Comparison of ENCODE assay signal across 16 cellular contexts in the genomic region with DNA sequence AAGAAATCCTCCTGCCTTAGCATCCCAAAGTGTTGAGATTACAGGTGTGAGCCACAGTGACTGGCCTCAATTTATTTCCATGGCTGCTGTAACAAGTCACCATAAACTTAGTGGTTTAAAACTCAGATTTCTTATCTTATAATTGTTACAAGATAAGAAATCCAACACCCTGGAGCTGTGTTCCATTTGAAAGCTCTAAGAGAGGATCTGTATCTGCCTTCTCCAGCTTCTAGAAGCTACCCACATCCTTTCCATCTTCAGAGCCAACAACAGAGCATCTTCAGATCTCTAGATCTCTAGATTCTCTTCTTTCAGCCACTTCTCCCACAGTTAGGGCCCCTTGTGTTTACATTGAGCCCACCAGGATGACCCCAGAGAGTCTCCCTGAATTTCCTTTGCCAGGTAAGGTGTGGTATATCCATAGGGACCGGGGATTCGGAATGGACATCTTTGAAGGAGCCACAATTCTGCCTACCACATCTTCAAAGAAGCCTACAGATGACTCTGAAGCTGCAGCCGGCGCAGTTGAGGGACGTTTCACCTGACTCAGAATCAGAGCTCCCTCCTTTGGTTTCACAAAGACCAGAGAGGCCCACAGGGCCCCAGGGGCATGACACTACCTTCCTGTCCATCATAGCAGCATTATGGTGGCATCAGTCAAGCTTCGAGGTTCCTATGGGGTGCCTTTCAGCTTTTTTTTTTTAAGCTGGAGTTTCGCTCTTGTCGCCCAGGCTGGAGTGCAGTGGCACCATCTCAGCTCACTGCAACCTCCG.
DNase-seq lines count a peak whose midpoint lies in the region; ATAC-seq and TF ChIP-seq lines count a peak whose summit lies in the region.
"Had no signal": no experiment of that assay in that cellular context is flagged by ENCODE, and none has a peak within 500 bp of the region (broad histone marks: within the 10 kb centered on the region; RNA-seq: fewer than 3 reads in every experiment).

No MANE protein-coding gene starts in this region.

- TF ChIP-seq CTCF in RWPE1 (conservative IDR thresholded peaks at IDR 0.05; ENCODE audit: low read depth), result no peak

- no peak overlapping the region for H3K4me3 Mint-ChIP-seq in activated naive CD4-positive, alpha-beta T cell treated with anti-CD3 and anti-CD28 coated beads for 36 hours
- H3K4me3 Mint-ChIP-seq: CD8-positive, alpha-beta memory T cell had no signal

- H3K4ac ChIP-seq in trophoblast cell (ENCODE audit: low read depth, low read length), result no peak overlapping the region

- H2AK5ac ChIP-seq in trophoblast cell (ENCODE audit: low read length), result no peak overlapping the region

- H3K27me3 Mint-ChIP-seq in activated naive CD4-positive, alpha-beta T cell treated with anti-CD3 and anti-CD28 coated beads for 36 hours (ENCODE audit: low read depth), result no peaks in the 10 kb centered on the region

- H3K23ac ChIP-seq in trophoblast cell (ENCODE audit: low read length), result no peak overlapping the region

- H3K18ac ChIP-seq in trophoblast cell (ENCODE audit: low read length), result no peak overlapping the region

- H2AFZ ChIP-seq in trophoblast cell (ENCODE audit: insufficient read depth, low read length, poor library complexity), result no peak overlapping the region

- no peaks in the 10 kb centered on the region for H3K36me3 Mint-ChIP-seq in activated naive CD4-positive, alpha-beta T cell treated with anti-CD3 and anti-CD28 coated beads for 36 hours (ENCODE audit: low read depth)
- H3K36me3 Mint-ChIP-seq: CD8-positive, alpha-beta memory T cell had no signal

- no peaks in the 10 kb centered on the region for H3K9me3 Mint-ChIP-seq in activated naive CD4-positive, alpha-beta T cell treated with anti-CD3 and anti-CD28 coated beads for 36 hours
- H3K9me3 Mint-ChIP-seq: CD8-positive, alpha-beta memory T cell had no signal

- no peak overlapping the region for H2BK5ac ChIP-seq in trophoblast cell (ENCODE audit: low read depth, low read length, poor library complexity)

- peak overlapping the region; percentile 90 for H3K27ac ChIP-seq in RWPE1
- H3K27ac ChIP-seq in trophoblast cell (ENCODE audit: low read depth, low read length), result peak overlapping the region; percentile 69
- H3K27ac ChIP-seq: KMS-11 had no signal

- no peak overlapping the region for H4K8ac ChIP-seq in trophoblast cell (ENCODE audit: low read depth, low read length)

- H2BK120ac ChIP-seq in trophoblast cell (ENCODE audit: insufficient read depth, low read length, poor library complexity), result peak overlapping the region; percentile 22

- no peak overlapping the region for H3K4me2 ChIP-seq in trophoblast cell (ENCODE audit: low read length)
- H3K4me2 ChIP-seq: KMS-11 had no signal

- no peaks in the 10 kb centered on the region for H3K27me3 ChIP-seq in trophoblast cell (ENCODE audit: insufficient read depth, low read length)

- intact Hi-C loops in activated naive CD4-positive, alpha-beta T cell treated with anti-CD3 and anti-CD28 coated beads for 36 hours (cut with micrococcal nuclease), result no loop called here

- POLR2A ChIA-PET in RWPE1 (lab: Yijun Ruan, JAX; ENCODE audit: low non-redundant PET), result no interaction called here

- peak overlapping the region; percentile 57 for H4K91ac ChIP-seq in trophoblast cell (ENCODE audit: low read depth, low read length)

- H3K79me2 ChIP-seq in trophoblast cell (ENCODE audit: control insufficient read depth, insufficient read depth, low read length, poor library complexity), result no peaks in the 10 kb centered on the region

- H3K4me1 ChIP-seq in trophoblast cell (ENCODE audit: control insufficient read depth in 1 of 2, insufficient read depth in 2 of 2, low read length in 2 of 2), result peaks cover 11 to 15% of the 10 kb centered on the region in 2 experiments

- no peak overlapping the region for H3K9ac ChIP-seq in trophoblast cell (ENCODE audit: low read length)
- H3K9ac ChIP-seq: KMS-11 had no signal

- peak; percentile 46 for DNase-seq in activated naive CD4-positive, alpha-beta T cell treated with anti-CD3 and anti-CD28 coated beads for 36 hours
- DNase-seq in activated naive CD4-positive, alpha-beta T cell (lab: John Stamatoyannopoulos, UW), result no peak
- DNase-seq in RWPE1 (ENCODE audit: low spot score) (no peak), ecto neural progenitor cell (ENCODE audit: low spot score) (peak; percentile 30), trophoblast cell (peak; percentile 51 to 82), occipital lobe (lab: John Stamatoyannopoulos, UW) (no peak), HuH-7 (ENCODE audit: low spot score) (no peak)
- DNase-seq: CD8-positive, alpha-beta memory T cell; NCI-H1417 treated with DMSO at 0.1 percent for 48 hours; NCI-H187 treated with DMSO at 0.1 percent for 48 hours; NCI-H2227 treated with DMSO at 0.1 percent for 48 hours; NCI-H524; RPMI8226 had no signal

- H3K79me1 ChIP-seq in trophoblast cell (ENCODE audit: low read length), result peaks cover 10% of the 10 kb centered on the region

- CTCF ChIA-PET in activated naive CD4-positive, alpha-beta T cell treated with anti-CD3 and anti-CD28 coated beads for 36 hours (lab: Charles Lee), result interaction anchor here (0.7 to 1.6 kb wide), 2 partner anchors 15 to 42 kb away, joined by 3 to 6 read pairs; no protein-coding TSS in a partner anchor
- CTCF ChIA-PET in RWPE1 (lab: Yijun Ruan, JAX), result interaction anchor here (0.6 to 0.9 kb wide), 3 partner anchors 21 to 84 kb away, joined by 3 to 5 read pairs (median 3); no protein-coding TSS in a partner anchor

- no peak overlapping the region for H3K4me3 ChIP-seq in trophoblast cell (ENCODE audit: low read depth, low read length)

- no peak overlapping the region for H4K12ac ChIP-seq in trophoblast cell (ENCODE audit: low read depth, low read length)

- H3K27ac Mint-ChIP-seq in activated naive CD4-positive, alpha-beta T cell treated with anti-CD3 and anti-CD28 coated beads for 36 hours, result no peak overlapping the region
- H3K27ac Mint-ChIP-seq: CD8-positive, alpha-beta memory T cell had no signal

- peak overlapping the region; percentile 15 for H3K14ac ChIP-seq in trophoblast cell (ENCODE audit: low read length)

- peak overlapping the region; percentile 73 for H2BK12ac ChIP-seq in trophoblast cell (ENCODE audit: low read length)

- peaks cover 4% of the 10 kb centered on the region for H3K4me1 Mint-ChIP-seq in activated naive CD4-positive, alpha-beta T cell treated with anti-CD3 and anti-CD28 coated beads for 36 hours (ENCODE audit: low read depth)
- H3K4me1 Mint-ChIP-seq: CD8-positive, alpha-beta memory T cell had no signal

- WGBS in trophoblast cell (ENCODE audit: extremely low coverage, insufficient coverage, insufficient read length), result no CpG with 5 or more reads among the region's 9 CpGs

- H3K9me3 ChIP-seq in trophoblast cell (ENCODE audit: insufficient read depth, low read depth, low read length), result peaks cover 2% of the 10 kb centered on the region

- H3K36me3 ChIP-seq in trophoblast cell (ENCODE audit: control insufficient read depth in 1 of 2, insufficient read depth in 2 of 2, low read length in 2 of 2), result no peaks in the 10 kb centered on the region

- no peak for ATAC-seq in GM18498 (IDR thresholded peaks at IDR 0.05; ENCODE audit: unreplicated experiment)
- ATAC-seq: HepG2 had no signal

Comparison
In these comparisons a context has a peak if more than half of its experiments do, and no peak if none do; other contexts are left out.
1. DNase-seq: peak in activated naive CD4-positive, alpha-beta T cell treated with anti-CD3 and anti-CD28 coated beads for 36 hours (single experiment), ecto neural progenitor cell (single experiment) and trophoblast cell (2 of 2); none in activated naive CD4-positive, alpha-beta T cell (0 of 4), RWPE1 (single experiment), occipital lobe (single experiment) and HuH-7 (single experiment).